ENCODE assay signal across 20 cellular contexts in the genomic region with DNA sequence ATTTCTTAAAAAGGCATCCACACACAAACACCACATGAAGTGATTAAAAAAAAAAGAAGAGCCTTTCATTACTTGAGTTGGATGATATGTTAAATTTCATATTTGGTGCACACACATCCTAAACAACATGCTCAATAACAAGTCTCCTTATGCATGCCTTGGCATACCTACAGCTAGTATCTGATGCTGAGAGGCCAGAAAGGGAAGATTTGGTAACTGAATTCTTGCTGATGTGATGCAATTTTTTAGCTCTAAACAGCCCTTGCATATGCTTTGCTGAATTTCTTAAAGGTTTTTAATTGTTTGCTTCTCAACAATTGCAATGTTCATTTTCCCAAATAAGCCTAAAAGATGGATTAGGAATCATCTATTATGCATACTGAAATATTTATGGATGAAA.
"Had no signal": no experiment of that assay in that cellular context is flagged by ENCODE, and none has a peak within 500 bp of the region (broad histone marks: within the 10 kb centered on the region; RNA-seq: fewer than 3 reads in every experiment).

No MANE protein-coding gene starts in this region.

- H3K9me3 ChIP-seq: Peyer's patch had no signal

- H3K4me3 ChIP-seq: Peyer's patch had no signal

- H3K27me3 ChIP-seq: Peyer's patch had no signal

- DNase-seq: activated CD4-positive, alpha-beta T cell treated with anti-CD3 and anti-CD28 coated beads for 4 hours; activated CD4-positive, alpha-beta T cell treated with anti-CD3 and anti-CD28 coated beads, Interleukin-2, amount 50 U/mL, for 4 hours; activated CD8-positive, alpha-beta T cell treated with anti-CD3 and anti-CD28 coated beads, Interleukin-2, amount 10 ng/mL, durations not matched to agents 7 days and 5 days; activated effector memory CD4-positive, alpha-beta T cell treated with Interleukin-2 at 50 U/mL for 16 hours; activated naive CD4-positive, alpha-beta T cell treated with Interleukin-2 at 50 U/mL for 16 hours; activated naive CD8-positive, alpha-beta T cell treated with anti-CD3 and anti-CD28 coated beads, Interleukin-2, amount 50 U/mL, for 24 hours; activated T-cell treated with anti-CD3 and anti-CD28 coated beads, Interleukin-2, amount 50 U/mL, for 24 hours; Kasumi-1; KBM-7; NCI-H1105 treated with DMSO at 0.1 percent for 48 hours; NCI-H1436 treated with DMSO at 0.1 percent for 48 hours; NCI-H187; NCI-H2081 treated with DMSO at 0.1 percent for 48 hours; NCI-H446; NCI-H524; Peyer's patch; SHP77 treated with DMSO at 0.1 percent for 48 hours had no signal

- H3K27ac ChIP-seq: Peyer's patch, RWPE1 had no signal

- H3K4me1 ChIP-seq: Peyer's patch had no signal

- H3K36me3 ChIP-seq: Peyer's patch had no signal

- ATAC-seq: activated CD4-positive, CD25-positive, alpha-beta regulatory T cell treated with anti-CD3 and anti-CD28 coated beads, Interleukin-2, amount 50 U/mL, for 24 hours; activated CD8-positive, alpha-beta T cell treated with anti-CD3 and anti-CD28 coated beads, Interleukin-2, amount 10 ng/mL, durations not matched to agents 7 days and 5 days; activated naive CD4-positive, alpha-beta T cell treated with anti-CD3 and anti-CD28 coated beads, Interleukin-2, amount 50 U/mL, for 72 hours; activated naive CD8-positive, alpha-beta T cell treated with anti-CD3 and anti-CD28 coated beads, Interleukin-2, amount 50 U/mL, for 24 hours had no signal
